In the genomic region with DNA sequence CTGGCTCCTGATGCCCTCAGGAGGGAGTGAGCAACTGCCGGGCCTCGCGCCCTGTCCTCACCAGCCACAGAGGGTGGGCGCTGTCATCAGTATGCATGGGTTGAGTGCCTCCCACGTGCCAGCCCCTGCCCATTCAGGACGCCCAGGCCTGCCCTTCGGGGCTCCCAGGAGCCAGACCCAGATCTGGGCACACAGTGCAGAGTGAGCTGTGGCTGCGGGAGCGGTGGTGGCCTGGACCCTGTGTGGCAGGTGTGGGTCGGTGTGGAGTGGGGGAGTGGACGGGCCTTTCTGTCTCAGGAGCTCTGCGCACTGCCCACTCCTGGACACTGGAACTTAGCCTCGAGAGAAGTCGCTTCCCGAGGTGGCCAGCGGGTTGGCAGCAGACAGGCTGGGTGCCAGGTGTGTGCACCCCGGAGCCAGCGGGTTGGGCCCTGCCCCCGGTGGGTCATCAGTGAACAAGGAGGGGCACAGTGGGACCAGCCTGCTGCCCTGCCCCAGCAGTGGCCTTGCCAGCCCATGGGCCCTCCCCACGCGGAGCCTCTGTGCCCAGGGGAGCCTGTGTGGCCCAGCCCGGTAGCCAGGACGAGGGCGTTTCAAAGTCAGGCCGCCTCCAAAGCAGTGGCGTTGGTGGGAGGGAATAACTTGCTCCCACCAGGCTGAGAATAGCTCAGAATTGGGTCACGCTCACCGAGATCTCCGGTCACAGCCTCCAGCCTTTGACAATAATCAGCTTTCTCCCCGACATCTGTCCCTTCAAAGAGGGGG, we compare ENCODE assay signal across 1 cellular context.
TF ChIP-seq lines count a peak whose summit lies in the region.

No MANE protein-coding gene starts in this region.

TF ChIP-seq in SK-N-SH, 30 proteins besides CTCF, POLR2A, EP300 and RAD21 (continued from another document):
- TF ChIP-seq MAX (IDR thresholded peaks at IDR 0.05; ENCODE audit: low read depth) (no peak), TEAD4 (IDR thresholded peaks at IDR 0.05; ENCODE audit: borderline replicate concordance, insufficient read depth) (no peak), RXRA (IDR thresholded peaks at IDR 0.05; ENCODE audit: borderline replicate concordance, low read depth) (no peak), TCF12 (IDR thresholded peaks at IDR 0.05) (no peak), GATA2 (CRISPR knock-in tag; IDR thresholded peaks at IDR 0.05) (no peak), GABPA (IDR thresholded peaks at IDR 0.05; ENCODE audit: low read depth) (no peak), USF1 (IDR thresholded peaks at IDR 0.05; ENCODE audit: borderline replicate concordance, low read depth) (no peak), SIN3A (IDR thresholded peaks at IDR 0.05; ENCODE audit: borderline replicate concordance, low read depth, low read length) (no peak)
- TF ChIP-seq, protein P1, sequence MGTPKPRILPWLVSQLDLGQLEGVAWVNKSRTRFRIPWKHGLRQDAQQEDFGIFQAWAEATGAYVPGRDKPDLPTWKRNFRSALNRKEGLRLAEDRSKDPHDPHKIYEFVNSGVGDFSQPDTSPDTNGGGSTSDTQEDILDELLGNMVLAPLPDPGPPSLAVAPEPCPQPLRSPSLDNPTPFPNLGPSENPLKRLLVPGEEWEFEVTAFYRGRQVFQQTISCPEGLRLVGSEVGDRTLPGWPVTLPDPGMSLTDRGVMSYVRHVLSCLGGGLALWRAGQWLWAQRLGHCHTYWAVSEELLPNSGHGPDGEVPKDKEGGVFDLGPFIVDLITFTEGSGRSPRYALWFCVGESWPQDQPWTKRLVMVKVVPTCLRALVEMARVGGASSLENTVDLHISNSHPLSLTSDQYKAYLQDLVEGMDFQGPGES (IDR thresholded peaks at IDR 0.05; ENCODE audit: low read depth, low read length): no peak
